In genomic region chr16:30956601-30957455, GRCh38 we compare ENCODE assay signal across 1 cellular context.
TF ChIP-seq lines count a peak whose summit lies in the region.

No MANE protein-coding gene starts in this region.

TF ChIP-seq in SK-N-SH, 30 proteins besides CTCF, POLR2A, EP300 and RAD21 (continued from another document):
- TF ChIP-seq REST (IDR thresholded peaks at IDR 0.05; ENCODE audit: low read depth, low read length), result peak; percentile 10; the same call in 1 of the 2 replicates
- no peak for TF ChIP-seq RXRA (IDR thresholded peaks at IDR 0.05; ENCODE audit: borderline replicate concordance, low read depth)
- 0 out of 2 replicates have a peak, but pooled peaks have one; percentile 14 for TF ChIP-seq PBX3 (IDR thresholded peaks at IDR 0.05)
- TF ChIP-seq POLR2AphosphoS5 (IDR thresholded peaks at IDR 0.05; ENCODE audit: low read depth, low read length), result peak; percentile 69; the same call in 1 of the 2 replicates
- TF ChIP-seq RCOR1 (IDR thresholded peaks at IDR 0.05; ENCODE audit: low read length), result peak; percentile 85
- no peak for TF ChIP-seq SIN3A (IDR thresholded peaks at IDR 0.05; ENCODE audit: borderline replicate concordance, low read depth, low read length)
- TF ChIP-seq RFX5 (IDR thresholded peaks at IDR 0.05; ENCODE audit: low read length), result no peak
- peak; percentile 43; the same call in 1 of the 2 replicates for TF ChIP-seq MXI1 (IDR thresholded peaks at IDR 0.05; ENCODE audit: low read depth, low read length)
